16 cellular contexts compared by ENCODE assay signal in the genomic region with DNA sequence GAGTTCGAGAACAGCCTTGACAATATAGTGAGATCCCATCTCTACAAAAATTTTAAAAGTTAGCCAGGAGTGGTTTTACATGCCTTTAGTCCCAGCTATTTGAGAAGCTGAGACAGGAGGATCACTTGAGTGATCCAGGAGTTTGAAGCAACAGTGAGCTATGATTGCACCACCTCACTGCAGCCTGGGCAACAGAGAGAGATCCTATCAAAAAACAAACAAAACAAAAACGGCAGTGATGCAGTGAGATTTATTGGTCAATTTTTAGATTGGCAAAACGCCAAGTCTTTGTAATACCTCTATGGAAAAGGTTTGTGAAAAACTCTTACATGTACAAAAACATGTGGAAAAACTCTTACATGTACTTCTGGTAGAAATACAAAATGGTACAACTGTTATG.
DNase-seq lines count a peak whose midpoint lies in the region; TF ChIP-seq lines count a peak whose summit lies in the region.
"Had no signal": no experiment of that assay in that cellular context is flagged by ENCODE, and none has a peak within 500 bp of the region (broad histone marks: within the 10 kb centered on the region; RNA-seq: fewer than 3 reads in every experiment).

No MANE protein-coding gene starts in this region.

- H3K4me3 ChIP-seq in epithelial cell of esophagus (ENCODE audit: low read length) (no peak overlapping the region), neural progenitor cell (no peak overlapping the region), H7 (ENCODE audit: insufficient read depth, low read depth, low read length) (no peak overlapping the region)
- H3K4me3 ChIP-seq: prostate gland, tibial artery had no signal

- peak overlapping the region; percentile 65 for H3K27ac ChIP-seq in neural progenitor cell
- H3K27ac ChIP-seq: prostate gland, tibial artery had no signal

- no peaks in the 10 kb centered on the region for H3K9me3 ChIP-seq in neural progenitor cell (ENCODE audit: low read depth)
- H3K9me3 ChIP-seq: prostate gland, tibial artery had no signal

- H3K4me2 ChIP-seq in neural progenitor cell: no peak overlapping the region

- no peak overlapping the region for H3K9ac ChIP-seq in neural progenitor cell

- peaks cover 49% of the 10 kb centered on the region for H3K79me2 ChIP-seq in neural progenitor cell (ENCODE audit: low read depth)

- no peak overlapping the region for H3K4me3 Mint-ChIP-seq in neural progenitor cell

- H3K27ac Mint-ChIP-seq in neural progenitor cell: no peak overlapping the region

- H2AFZ ChIP-seq in neural progenitor cell (replicated peaks): no peak overlapping the region

- no peaks in the 10 kb centered on the region for H3K4me1 ChIP-seq in neural progenitor cell
- H3K4me1 ChIP-seq: prostate gland had no signal

- intact Hi-C loops in head of caudate nucleus (cut with DNase I): no loop called here

- H4K20me1 ChIP-seq in neural progenitor cell (ENCODE audit: low read depth): peaks cover 24% of the 10 kb centered on the region

- DNase-seq in NCI-H1105 treated with DMSO at 0.1 percent for 48 hours (lab: John Stamatoyannopoulos, UW) (peak; percentile 2), NCI-H1105 (lab: John Stamatoyannopoulos, UW) (no peak), OCI-M1 (lab: John Stamatoyannopoulos, UW) (peak; percentile 38), epithelial cell of esophagus (ENCODE audit: low read depth) (peak; percentile 48), neural progenitor cell (ENCODE audit: low spot score) (no peak), H7 (no peak), head of caudate nucleus (no peak), germinal center (ENCODE audit: low spot score) (no peak)
- DNase-seq: activated CD8-positive, alpha-beta memory T cell treated with anti-CD3 and anti-CD28 coated beads for 24 hours; activated naive CD4-positive, alpha-beta T cell; central memory CD4-positive, alpha-beta T cell; NCI-H1694 treated with DMSO at 0.1 percent for 48 hours; NK-92 treated with Interleukin-12 subunit alpha and Interleukin-12 subunit beta, amount 100 ng/mL, for 24 hours; stimulated activated CD4-positive, alpha-beta T cell treated with anti-CD3 and anti-CD28 coated beads, Interleukin-2, amount 100 ng/mL, for 24 hours; tibial artery had no signal

- H3K9me3 Mint-ChIP-seq in neural progenitor cell: no peaks in the 10 kb centered on the region

- H3K27me3 ChIP-seq in neural progenitor cell (no peaks in the 10 kb centered on the region), H7 (ENCODE audit: control insufficient read depth, insufficient read depth, low read length) (no peaks in the 10 kb centered on the region)
- H3K27me3 ChIP-seq: tibial artery had no signal

- H3K36me3 Mint-ChIP-seq in neural progenitor cell: peaks cover 35% of the 10 kb centered on the region

- no peaks in the 10 kb centered on the region for H3K4me1 Mint-ChIP-seq in neural progenitor cell

- no peaks in the 10 kb centered on the region for H3K27me3 Mint-ChIP-seq in neural progenitor cell (ENCODE audit: insufficient read depth, low read depth)

- H3F3A ChIP-seq in neural progenitor cell (ENCODE audit: low read depth): peaks cover 46% of the 10 kb centered on the region

- H3K36me3 ChIP-seq in neural progenitor cell (peaks cover 18% of the 10 kb centered on the region), H7 (replicated peaks; ENCODE audit: control insufficient read depth, insufficient read depth, low read length) (no peaks in the 10 kb centered on the region)
- H3K36me3 ChIP-seq: prostate gland, tibial artery had no signal

- TF ChIP-seq CTCF in epithelial cell of esophagus (IDR thresholded peaks at IDR 0.05; ENCODE audit: insufficient read depth, low read depth, low read length, missing control alignments) (no peak), neural progenitor cell (IDR thresholded peaks at IDR 0.05) (no peak)

Comparison
In these comparisons a context has a peak if more than half of its experiments do, and no peak if none do; other contexts are left out.
1. DNase-seq: peak in NCI-H1105 treated with DMSO at 0.1 percent for 48 hours (single experiment), OCI-M1 (single experiment) and epithelial cell of esophagus (single experiment); none in NCI-H1105 (single experiment), neural progenitor cell (single experiment), H7 (single experiment), head of caudate nucleus (0 of 42) and germinal center (single experiment).